ENCODE assay signal across 8 cellular contexts in genomic region chr1:186404454-186405051, GRCh38. TPM values are rescaled to one million over a fixed set of nuclear protein-coding genes. Genes with fewer than 3 reads are reported as not detected.
A peak's percentile ranks its signal among the peaks of the same experiment; 100 is the strongest.
DNase-seq lines count a peak whose midpoint lies in the region; ATAC-seq and TF ChIP-seq lines count a peak whose summit lies in the region.

No MANE protein-coding gene starts in this region.

- H3K4me1 ChIP-seq in mammary epithelial cell (ENCODE audit: insufficient read depth, low read length) (no peaks in the 10 kb centered on the region), liver (ENCODE audit: control insufficient read depth in 4 of 4, insufficient read depth in 4 of 4, low read length in 3 of 4) (no peaks in the 10 kb centered on the region)

- no peak overlapping the region for H3K27ac Mint-ChIP-seq in activated T-cell treated with anti-CD3 and anti-CD28 coated beads, Interleukin-2, amount 50 U/mL, for 72 hours

- H3K9me3 Mint-ChIP-seq in activated T-cell treated with anti-CD3 and anti-CD28 coated beads, Interleukin-2, amount 50 U/mL, for 72 hours, result no peaks in the 10 kb centered on the region

- H4K20me1 ChIP-seq in mammary epithelial cell (ENCODE audit: insufficient read depth, low read length), result no peaks in the 10 kb centered on the region

- H3K36me3 ChIP-seq in mammary epithelial cell (ENCODE audit: insufficient read depth, low read length), result peaks cover 42% of the 10 kb centered on the region
- peaks cover 0 to 48% (median 20%) of the 10 kb centered on the region in 4 donors for H3K36me3 ChIP-seq in liver (ENCODE audit: control insufficient read depth in 4 of 4, insufficient read depth in 3 of 4, low read depth in 1 of 4, low read length in 3 of 4)

- 71% methylated on average over 5 of the region's 5 CpGs for WGBS in mammary epithelial cell (ENCODE audit: low coverage, missing lambda C conversion rate)
- WGBS in liver, result 64% methylated on average over 5 of the region's 5 CpGs

- H2AFZ ChIP-seq in mammary epithelial cell (ENCODE audit: low read depth, low read length), result no peak overlapping the region

- intact Hi-C loops in mammary epithelial cell (cut with micrococcal nuclease), result loop anchor here (1.0 to 10.0 kb wide), 4 partner anchors 78 to 583 kb away; partner anchors contain the start of gene PTGS2

- DNase-seq in activated T-cell treated with anti-CD3 and anti-CD28 coated beads, Interleukin-2, amount 50 U/mL, for 72 hours, result no peak
- DNase-seq in activated T-cell treated with anti-CD3 and anti-CD28 coated beads for 4 hours (no peak), NCI-H82 (lab: John Stamatoyannopoulos, UW) (peak; percentile 88), mammary epithelial cell (peak; percentile 32), NCI-H187 (lab: John Stamatoyannopoulos, UW) (no peak)

- H3K9ac ChIP-seq in mammary epithelial cell (ENCODE audit: insufficient read depth, low read length) (no peak overlapping the region), liver (ENCODE audit: low read depth in 1 of 2, low read length in 2 of 2) (no peak overlapping the region)

- H3K27ac ChIP-seq in mammary epithelial cell (ENCODE audit: insufficient read depth, low read depth, low read length) (no peak overlapping the region), liver (ENCODE audit: low read depth in 1 of 2, low read length in 2 of 2) (no peak overlapping the region)

- no TSS peak for BruUV-seq in mammary epithelial cell (replicated peaks; lab: Mats Ljungman, UMichigan)

- no peak overlapping the region for H3K4me2 ChIP-seq in mammary epithelial cell (ENCODE audit: insufficient read depth, low read depth, low read length)

- TF ChIP-seq CTCF in mammary epithelial cell (conservative IDR thresholded peaks at IDR 0.05 in 1 of 2, IDR thresholded peaks at IDR 0.05 in 1 of 2; ENCODE audit: extremely low read depth in 1 of 2, insufficient read depth in 1 of 2, low read depth in 1 of 2, low read length in 2 of 2), result peak; percentile 62 to 83
- TF ChIP-seq CTCF in liver (IDR thresholded peaks at IDR 0.05; ENCODE audit: low read depth, low read length, missing input control), result peak; percentile 56

- TF ChIP-seq RAD21 in liver (IDR thresholded peaks at IDR 0.05), result peak; percentile 72 to 79

- dilution Hi-C loops in mammary epithelial cell (cut with HindIII; ENCODE audit: low sequenced_read_pairs), result no loop called here

- H3K4me3 Mint-ChIP-seq in activated T-cell treated with anti-CD3 and anti-CD28 coated beads, Interleukin-2, amount 50 U/mL, for 72 hours, result no peak overlapping the region

- CTCF ChIA-PET in mammary epithelial cell (lab: Charles Lee; ENCODE audit: low non-redundant PET), result interaction anchor here (0.6 to 0.8 kb wide), 4 partner anchors 21 to 200 kb away, joined by 4 to 7 read pairs (median 5); partner anchors contain the start of genes ODR4 and TPR

- in situ Hi-C loops in mammary epithelial cell (cut with MboI; ENCODE audit: low sequenced_read_pairs in 2 of 2), result no loop called here

- ATAC-seq in activated T-cell treated with anti-CD3 and anti-CD28 coated beads, Interleukin-2, amount 50 U/mL, for 72 hours (replicated peaks in 1 of 2), result peak; percentile 36 to 60
- ATAC-seq in HG03159 (IDR thresholded peaks at IDR 0.05; ENCODE audit: unreplicated experiment) (peak; percentile 58), HG03439 (IDR thresholded peaks at IDR 0.05; ENCODE audit: unreplicated experiment) (no peak)

- no peaks in the 10 kb centered on the region for H3K79me2 ChIP-seq in mammary epithelial cell (ENCODE audit: insufficient read depth, low read length)

- H3K36me3 Mint-ChIP-seq in activated T-cell treated with anti-CD3 and anti-CD28 coated beads, Interleukin-2, amount 50 U/mL, for 72 hours (ENCODE audit: insufficient read depth in 2 of 2), result peaks cover 6% of the 10 kb centered on the region in 2 donors

- H3K4me1 Mint-ChIP-seq in activated T-cell treated with anti-CD3 and anti-CD28 coated beads, Interleukin-2, amount 50 U/mL, for 72 hours (ENCODE audit: low read depth), result peaks cover 5% of the 10 kb centered on the region

- H3K27me3 ChIP-seq in mammary epithelial cell (ENCODE audit: insufficient read depth, low read length) (no peaks in the 10 kb centered on the region), liver (ENCODE audit: control insufficient read depth in 4 of 4, insufficient read depth in 4 of 4, low read length in 3 of 4) (no peaks in the 10 kb centered on the region)

- no peaks in the 10 kb centered on the region for H3K27me3 Mint-ChIP-seq in activated T-cell treated with anti-CD3 and anti-CD28 coated beads, Interleukin-2, amount 50 U/mL, for 72 hours (ENCODE audit: low read depth)

- H3K4me3 ChIP-seq in mammary epithelial cell (replicated peaks in 1 of 3; ENCODE audit: insufficient read depth in 1 of 3, low read depth in 2 of 3, low read length in 3 of 3), result no peak overlapping the region
- no peak overlapping the region for H3K4me3 ChIP-seq in liver (ENCODE audit: low read depth in 1 of 3, low read length in 3 of 3)

- no peaks in the 10 kb centered on the region for H3K9me3 ChIP-seq in mammary epithelial cell (replicated peaks; ENCODE audit: insufficient read depth, low read length)
- no peaks in the 10 kb centered on the region for H3K9me3 ChIP-seq in liver (ENCODE audit: control insufficient read depth in 4 of 4, low read length in 3 of 4)

TF ChIP-seq in liver, 16 proteins besides CTCF, POLR2A, EP300 and RAD21:
- TF ChIP-seq ZBTB33 (IDR thresholded peaks at IDR 0.05), result no peak
- TF ChIP-seq ATF3 (IDR thresholded peaks at IDR 0.05), result no peak
- TF ChIP-seq RXRA (IDR thresholded peaks at IDR 0.05), result no peak
- TF ChIP-seq TAF1 (conservative IDR thresholded peaks at IDR 0.05), result no peak
- TF ChIP-seq MAX (IDR thresholded peaks at IDR 0.05), result no peak
- no peak for TF ChIP-seq REST (IDR thresholded peaks at IDR 0.05)
- peak in 1 of 2 donors; percentile 24 for TF ChIP-seq GABPA (IDR thresholded peaks at IDR 0.05 in 1 of 2, conservative IDR thresholded peaks at IDR 0.05 in 1 of 2)
- TF ChIP-seq FOXA1 (IDR thresholded peaks at IDR 0.05), result no peak

RNA-seq across cellular contexts. Expression of gene ODR4, which starts 28.9 kb away (rescaled TPM):
- total RNA-seq in activated T-cell treated with anti-CD3 and anti-CD28 coated beads, Interleukin-2, amount 50 U/mL, for 72 hours, result 10 to 100 TPM; 15.7 to 17.5 TPM
- total RNA-seq in mammary epithelial cell, result 10 to 100 TPM; 21.5 to 21.7 TPM
- polyA plus RNA-seq in mammary epithelial cell, result 7.5 TPM
- 18.7 TPM for polyA minus RNA-seq in mammary epithelial cell
- 10 to 100 TPM; 13.1 to 25.8 TPM for total RNA-seq in liver
- polyA plus RNA-seq in liver, result 10 to 100 TPM in 1 of 2 donors, 1 to 10 TPM in 1; 8.7 to 14.7 TPM

RNA-seq across cellular contexts. Expression of gene TPR, which starts 29.5 kb away (rescaled TPM):
- total RNA-seq in activated T-cell treated with anti-CD3 and anti-CD28 coated beads, Interleukin-2, amount 50 U/mL, for 72 hours, result 100 to 1,000 TPM; 133 to 151 TPM
- 10 to 100 TPM; 48.3 to 98.3 TPM for total RNA-seq in mammary epithelial cell
- polyA plus RNA-seq in mammary epithelial cell, result 37.4 TPM
- 117 TPM for polyA minus RNA-seq in mammary epithelial cell
- total RNA-seq in liver, result 10 to 100 TPM; 37.6 to 45.1 TPM
- 10 to 100 TPM in 1 of 2 donors, 1 to 10 TPM in 1; 8.1 to 40.8 TPM for polyA plus RNA-seq in liver

RNA-seq across cellular contexts. Expression of gene PDC, which starts 56.4 kb away (rescaled TPM):
- not detected for total RNA-seq in activated T-cell treated with anti-CD3 and anti-CD28 coated beads, Interleukin-2, amount 50 U/mL, for 72 hours
- total RNA-seq in mammary epithelial cell (not detected), liver (not detected)
- polyA plus RNA-seq in mammary epithelial cell (not detected), liver (under 1 TPM in 1 of 2 donors, not detected in 1; 0.22 TPM)
- not detected for polyA minus RNA-seq in mammary epithelial cell

Comparison
In these comparisons a context has a peak if more than half of its experiments do, and no peak if none do; other contexts are left out.
1. DNase-seq: peak in NCI-H82 (single experiment) and mammary epithelial cell (single experiment); none in activated T-cell treated with anti-CD3 and anti-CD28 coated beads, Interleukin-2, amount 50 U/mL, for 72 hours (0 of 2), activated T-cell treated with anti-CD3 and anti-CD28 coated beads for 4 hours (single experiment) and NCI-H187 (0 of 2).